In the genomic region with DNA sequence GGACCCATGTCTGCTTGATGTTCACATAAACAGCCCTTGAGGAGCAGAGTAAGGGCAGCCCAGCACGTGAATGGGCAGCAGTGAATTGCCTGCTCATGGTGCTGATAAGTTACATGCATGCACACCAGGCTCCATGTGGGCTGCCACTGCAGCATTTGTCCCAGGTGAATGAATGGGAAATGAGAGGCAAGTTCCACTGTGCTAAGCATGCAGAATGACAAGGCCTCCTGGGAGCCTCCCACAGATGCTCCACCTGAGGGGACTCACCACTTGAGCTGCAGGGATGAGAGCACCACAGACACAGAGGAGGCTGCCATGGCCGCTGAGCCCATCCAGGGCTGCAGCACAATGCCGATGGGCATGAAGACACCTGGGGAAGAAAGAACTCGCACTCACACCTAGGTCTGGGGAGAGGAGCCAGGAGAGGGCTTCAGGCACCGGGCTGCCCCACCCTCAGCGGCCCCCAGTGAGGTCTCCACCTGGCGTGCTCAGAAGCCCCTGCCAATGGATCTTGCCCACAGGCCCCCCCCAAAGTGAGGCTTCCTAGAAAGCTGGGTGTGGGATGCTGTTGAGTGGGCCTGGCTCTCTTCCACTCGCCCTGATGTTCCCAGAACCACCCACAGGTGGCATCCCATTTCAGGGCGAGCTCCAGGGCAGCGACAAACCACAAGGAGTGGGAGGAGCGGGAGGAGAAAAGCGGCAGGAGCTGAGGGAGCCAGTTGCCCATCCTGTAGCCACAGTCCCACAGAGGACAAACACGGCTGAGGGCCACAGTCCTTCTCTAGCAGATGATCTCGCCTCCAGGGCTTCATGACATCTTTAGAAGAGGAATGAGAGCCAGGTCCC, we compare ENCODE assay signal across 9 cellular contexts.
DNase-seq lines count a peak whose midpoint lies in the region; ATAC-seq and TF ChIP-seq lines count a peak whose summit lies in the region.
"Had no signal": no experiment of that assay in that cellular context is flagged by ENCODE, and none has a peak within 500 bp of the region (broad histone marks: within the 10 kb centered on the region; RNA-seq: fewer than 3 reads in every experiment).

No MANE protein-coding gene starts in this region.

- intact Hi-C loops in posterior cingulate gyrus (cut with DNase I), result no loop called here
- intact Hi-C loops in activated CD4-positive, alpha-beta memory T cell treated with anti-CD3 and anti-CD28 coated beads for 36 hours (cut with micrococcal nuclease), result no loop called here

- no peaks in the 10 kb centered on the region for H4K20me1 ChIP-seq in Loucy (ENCODE audit: insufficient read depth, low read length, poor library complexity, severe bottlenecking)

- peaks cover 2% of the 10 kb centered on the region for H3K36me3 Mint-ChIP-seq in neural crest cell (ENCODE audit: low read depth)
- no peaks in the 10 kb centered on the region for H3K36me3 Mint-ChIP-seq in activated CD4-positive, alpha-beta memory T cell treated with anti-CD3 and anti-CD28 coated beads for 36 hours

- no peak overlapping the region for H3K4me2 ChIP-seq in Loucy (ENCODE audit: low read depth, low read length, poor library complexity, severe bottlenecking)

- H3K9ac ChIP-seq in Loucy (ENCODE audit: low read depth, low read length, poor library complexity, severe bottlenecking), result no peak overlapping the region

- no peaks in the 10 kb centered on the region for H3K9me2 ChIP-seq in Loucy (replicated peaks; ENCODE audit: low read depth, low read length)

- TF ChIP-seq CTCF in Loucy (conservative IDR thresholded peaks at IDR 0.05; ENCODE audit: low read length) (peak; percentile 38; the same call in 1 of the 2 replicates), neural crest cell (conservative IDR thresholded peaks at IDR 0.05) (peak; percentile 43)

- no peaks in the 10 kb centered on the region for H3F3A ChIP-seq in Loucy (ENCODE audit: low read depth)

- no peaks in the 10 kb centered on the region for H3K4me1 ChIP-seq in Loucy (ENCODE audit: insufficient read depth, low read length, poor library complexity, severe bottlenecking)

- no peaks in the 10 kb centered on the region for H3K27me3 ChIP-seq in Loucy (ENCODE audit: insufficient read depth, low read length, poor library complexity, severe bottlenecking)

- no peak overlapping the region for H3K4me3 ChIP-seq in Loucy (ENCODE audit: low read length, poor library complexity, severe bottlenecking)

- no peak overlapping the region for H3K4me3 Mint-ChIP-seq in neural crest cell
- H3K4me3 Mint-ChIP-seq in activated CD4-positive, alpha-beta memory T cell treated with anti-CD3 and anti-CD28 coated beads for 36 hours, result no peak overlapping the region

- H3K36me3 ChIP-seq in Loucy (ENCODE audit: insufficient read depth, low read length), result no peaks in the 10 kb centered on the region

- CTCF ChIA-PET in activated CD4-positive, alpha-beta memory T cell treated with anti-CD3 and anti-CD28 coated beads for 36 hours (lab: Charles Lee), result interaction anchor here (0.9 kb wide), 1 partner anchor 192 kb away, joined by 3 read pairs; no protein-coding TSS in a partner anchor

- H3K27me3 Mint-ChIP-seq in neural crest cell (ENCODE audit: low read depth), result no peaks in the 10 kb centered on the region
- no peaks in the 10 kb centered on the region for H3K27me3 Mint-ChIP-seq in activated CD4-positive, alpha-beta memory T cell treated with anti-CD3 and anti-CD28 coated beads for 36 hours

- H3K9me3 ChIP-seq in Loucy (ENCODE audit: insufficient read depth, low read depth, low read length), result no peaks in the 10 kb centered on the region

- POLR2A ChIA-PET in activated CD4-positive, alpha-beta memory T cell treated with anti-CD3 and anti-CD28 coated beads for 36 hours (lab: Charles Lee), result no interaction called here

- DNase-seq in ELR (ENCODE audit: low read depth), result peak; percentile 45
- peak; percentile 44 for DNase-seq in dermis blood vessel endothelial cell
- DNase-seq in neural crest cell (ENCODE audit: low read depth, low spot score), result no peak
- no peak for DNase-seq in HK-2 (ENCODE audit: unreplicated experiment)
- DNase-seq in posterior cingulate gyrus, result no peak
- DNase-seq in activated CD4-positive, alpha-beta memory T cell treated with anti-CD3 and anti-CD28 coated beads for 36 hours, result no peak
- DNase-seq: NCI-H187 had no signal

- no peaks in the 10 kb centered on the region for H3K4me1 Mint-ChIP-seq in neural crest cell
- H3K4me1 Mint-ChIP-seq in activated CD4-positive, alpha-beta memory T cell treated with anti-CD3 and anti-CD28 coated beads for 36 hours (ENCODE audit: low read depth), result peaks cover 8% of the 10 kb centered on the region

- H3K79me2 ChIP-seq in Loucy (ENCODE audit: insufficient read depth, low read length), result no peaks in the 10 kb centered on the region

- H3K9me3 Mint-ChIP-seq in neural crest cell, result no peaks in the 10 kb centered on the region
- no peaks in the 10 kb centered on the region for H3K9me3 Mint-ChIP-seq in activated CD4-positive, alpha-beta memory T cell treated with anti-CD3 and anti-CD28 coated beads for 36 hours

- no peak overlapping the region for H2AFZ ChIP-seq in Loucy (ENCODE audit: low read length)

- H3K27ac Mint-ChIP-seq in neural crest cell (ENCODE audit: unreplicated experiment), result peak overlapping the region; percentile 50
- no peak overlapping the region for H3K27ac Mint-ChIP-seq in activated CD4-positive, alpha-beta memory T cell treated with anti-CD3 and anti-CD28 coated beads for 36 hours

- no peak for ATAC-seq in HG02759 (IDR thresholded peaks at IDR 0.05; ENCODE audit: unreplicated experiment)

Comparison
In these comparisons a context has a peak if more than half of its experiments do, and no peak if none do; other contexts are left out.
1. DNase-seq: peak in ELR (single experiment) and dermis blood vessel endothelial cell (single experiment); none in neural crest cell (single experiment), HK-2 (single experiment), posterior cingulate gyrus (0 of 10) and activated CD4-positive, alpha-beta memory T cell treated with anti-CD3 and anti-CD28 coated beads for 36 hours (single experiment).